Comparison of ENCODE assay signal across 10 cellular contexts in genomic region chr2:39178756-39179155, GRCh38.
"Had no signal": no experiment of that assay in that cellular context is flagged by ENCODE, and none has a peak within 500 bp of the region (broad histone marks: within the 10 kb centered on the region; RNA-seq: fewer than 3 reads in every experiment).

No MANE protein-coding gene starts in this region.

- ATAC-seq: HCT116 had no signal

- H3K4me2 ChIP-seq: KMS-11 had no signal

- H2AFZ ChIP-seq: GM23248 had no signal

- H3K27ac ChIP-seq: GM23248, HL-60, KMS-11 had no signal

- H3K9ac ChIP-seq: GM23248, KMS-11 had no signal

- H3K36me3 ChIP-seq: HAP-1 had no signal

- H3K4me3 ChIP-seq: GM23248, HAP-1 had no signal

- H3K9me3 ChIP-seq: HAP-1 had no signal

- DNase-seq: GM23248, GOT3, H7, HFFc6, Karpas-422, KBM-7 had no signal
